17 cellular contexts compared by ENCODE assay signal in genomic region chr10:17237163-17237562, GRCh38. TPM values are rescaled to one million over a fixed set of nuclear protein-coding genes. Genes with fewer than 3 reads are reported as not detected.
DNase-seq lines count a peak whose midpoint lies in the region; ATAC-seq, FAIRE-seq and TF ChIP-seq lines count a peak whose summit lies in the region.
"Had no signal": no experiment of that assay in that cellular context is flagged by ENCODE, and none has a peak within 500 bp of the region (broad histone marks: within the 10 kb centered on the region; RNA-seq: fewer than 3 reads in every experiment).

No MANE protein-coding gene starts in this region.

- H3K18ac ChIP-seq in H1 (ENCODE audit: extremely low read depth, low read length): no peak overlapping the region

- no peak for FAIRE-seq in H1 (lab: Jason Lieb, UNC)
- FAIRE-seq: A549 had no signal

- H2BK120ac ChIP-seq in H1 (replicated peaks; ENCODE audit: low read depth, low read length): no peak overlapping the region

- H3K79me2 ChIP-seq in H1 (ENCODE audit: control insufficient read depth in 1 of 2, insufficient read depth in 2 of 2, low read length in 2 of 2) (no peaks in the 10 kb centered on the region), osteoblast (ENCODE audit: insufficient read depth, low read length) (peaks cover 27% of the 10 kb centered on the region)

- H3K56ac ChIP-seq in H1 (replicated peaks; ENCODE audit: insufficient read length, low read depth, low read length): no peak overlapping the region

- H3K23me2 ChIP-seq in H1 (ENCODE audit: low read depth, low read length): no peaks in the 10 kb centered on the region

- H3K9ac ChIP-seq in H1 (replicated peaks in 1 of 4; ENCODE audit: extremely low read depth in 1 of 4, low read depth in 3 of 4, low read length in 3 of 4): no peak overlapping the region

- H3K4me3 Mint-ChIP-seq in CD4-positive, alpha-beta T cell: no peak overlapping the region
- H3K4me3 Mint-ChIP-seq in T-helper 17 cell: no peak overlapping the region
- H3K4me3 Mint-ChIP-seq: CD14-positive monocyte had no signal

- WGBS in H1 (ENCODE audit: extremely low coverage in 1 of 2, insufficient coverage in 1 of 2, insufficient read length in 1 of 2, insufficient replicate concordance in 2 of 2, low coverage in 1 of 2, low lambda C conversion rate in 2 of 2, missing lambda C conversion rate in 1 of 2), 2 experiments: 96% methylated on average over 4 of the region's 4 CpGs; no CpG with 5 or more reads in 1 of the 2 experiments
- WGBS in right lobe of liver (ENCODE audit: insufficient coverage, low coverage, low lambda C conversion rate, missing lambda C conversion rate): 64% methylated on average over 4 of the region's 4 CpGs

- peak overlapping the region; percentile 84 for H3K27ac Mint-ChIP-seq in CD4-positive, alpha-beta T cell
- peak overlapping the region; percentile 96 for H3K27ac Mint-ChIP-seq in T-helper 17 cell

- intact Hi-C loops in CD4-positive, alpha-beta T cell (cut with DNase I, micrococcal nuclease): no loop called here
- intact Hi-C loops in right lobe of liver (cut with DNase I): no loop called here

- ATAC-seq in CD4-positive, alpha-beta T cell (ENCODE audit: poor library complexity): no peak
- ATAC-seq in T-helper 17 cell (no peak), right lobe of liver (no peak)

- no peak overlapping the region for H2AFZ ChIP-seq in H1 (ENCODE audit: low read length)
- H2AFZ ChIP-seq in osteoblast (ENCODE audit: low read length): no peak overlapping the region

- peaks cover 68% of the 10 kb centered on the region for H3K36me3 Mint-ChIP-seq in CD4-positive, alpha-beta T cell (ENCODE audit: low read depth)
- H3K36me3 Mint-ChIP-seq in T-helper 17 cell (ENCODE audit: low read depth): peaks cover 10% of the 10 kb centered on the region

- TF ChIP-seq RAD21 in H1 (IDR thresholded peaks at IDR 0.05 in 1 of 2, conservative IDR thresholded peaks at IDR 0.05 in 1 of 2; ENCODE audit: low read depth in 2 of 2, low read length in 2 of 2): no peak

- H2BK15ac ChIP-seq in H1 (ENCODE audit: low read length): no peak overlapping the region

- no peaks in the 10 kb centered on the region for H3K9me3 Mint-ChIP-seq in CD4-positive, alpha-beta T cell
- H3K9me3 Mint-ChIP-seq: CD14-positive monocyte had no signal

- H2BK20ac ChIP-seq in H1 (ENCODE audit: low read length): no peak overlapping the region

- H3K4me2 ChIP-seq in H1 (ENCODE audit: insufficient read depth in 1 of 2, low read depth in 2 of 2, low read length in 2 of 2) (no peak overlapping the region), osteoblast (ENCODE audit: insufficient read depth, low read length) (no peak overlapping the region)
- H3K4me2 ChIP-seq: A549 had no signal

- POLR2A ChIA-PET in CD4-positive, alpha-beta T cell (lab: Charles Lee): interaction anchor here (2.1 to 13.0 kb wide), 2 partner anchors 7 to 34 kb away, joined by 8 to 375 read pairs; partner anchors contain the start of gene TRDMT1
- POLR2A ChIA-PET in H1 (lab: Charles Lee; ENCODE audit: partially characterized antibody): interaction anchor here (0.7 to 1.9 kb wide), 3 partner anchors 9 to 215 kb away, joined by 4 to 6 read pairs (median 4); partner anchors contain the start of gene VIM

- H3K9me3 ChIP-seq in CD4-positive, alpha-beta T cell (ENCODE audit: control insufficient read depth, low read length): no peaks in the 10 kb centered on the region
- H3K9me3 ChIP-seq in T-helper 17 cell (ENCODE audit: control insufficient read depth, low read length, poor library complexity, severe bottlenecking) (no peaks in the 10 kb centered on the region), H1 (ENCODE audit: insufficient read depth in 2 of 2, low read depth in 1 of 2, low read length in 1 of 2) (no peaks in the 10 kb centered on the region), osteoblast (ENCODE audit: low read depth, low read length) (no peaks in the 10 kb centered on the region), right lobe of liver (no peaks in the 10 kb centered on the region)
- H3K9me3 ChIP-seq: A549, HAP-1 had no signal

- H2BK12ac ChIP-seq in H1 (ENCODE audit: low read depth, low read length): no peak overlapping the region

- H3K23ac ChIP-seq in H1 (ENCODE audit: insufficient read length): no peak overlapping the region

- CTCF ChIA-PET in CD4-positive, alpha-beta T cell (lab: Charles Lee): interaction anchor here (0.6 to 1.8 kb wide), 3 partner anchors 10 to 36 kb away, joined by 3 to 6 read pairs (median 3); partner anchors contain the start of gene TRDMT1
- CTCF ChIA-PET in H1 (lab: Charles Lee; ENCODE audit: partially characterized antibody): interaction anchor here (0.6 kb wide), 1 partner anchor 100 kb away, joined by 3 read pairs; no protein-coding TSS in a partner anchor

- H3K14ac ChIP-seq in H1 (ENCODE audit: insufficient read length): no peak overlapping the region

- no peak overlapping the region for H4K91ac ChIP-seq in H1 (replicated peaks; ENCODE audit: insufficient read length, low read length)

- H4K20me1 ChIP-seq in H1 (replicated peaks in 1 of 2; ENCODE audit: control insufficient read depth in 1 of 2, insufficient read depth in 2 of 2, low read length in 2 of 2) (no peaks in the 10 kb centered on the region), osteoblast (ENCODE audit: insufficient read depth, low read length) (peaks cover 52% of the 10 kb centered on the region)

- H4K5ac ChIP-seq in H1 (ENCODE audit: insufficient read length, low read depth, low read length): no peak overlapping the region

- peaks cover 65% of the 10 kb centered on the region for H3K4me1 Mint-ChIP-seq in CD4-positive, alpha-beta T cell (ENCODE audit: low read depth)
- H3K4me1 Mint-ChIP-seq in T-helper 17 cell: peaks cover 32% of the 10 kb centered on the region

- H2BK5ac ChIP-seq in H1 (ENCODE audit: low read depth, low read length): no peak overlapping the region

- H4K8ac ChIP-seq in H1 (ENCODE audit: extremely low read depth, insufficient read depth, low read length): no peak overlapping the region

- TF ChIP-seq EP300 in H1 (IDR thresholded peaks at IDR 0.05; ENCODE audit: borderline replicate concordance in 1 of 2, low read depth in 2 of 2, low read length in 2 of 2): no peak

- H3K27ac ChIP-seq in CD4-positive, alpha-beta T cell (ENCODE audit: low read depth, low read length): no peak overlapping the region
- H3K27ac ChIP-seq in H1 (ENCODE audit: low read depth, low read length) (no peak overlapping the region), osteoblast (ENCODE audit: low read depth, low read length) (peak overlapping the region; percentile 76), right lobe of liver (no peak overlapping the region)
- H3K27ac ChIP-seq: A549 had no signal

- TF ChIP-seq POLR2A in H1 (IDR thresholded peaks at IDR 0.05; ENCODE audit: control extremely low read depth in 1 of 2, low read depth in 2 of 2, low read length in 2 of 2) (no peak), right lobe of liver (IDR thresholded peaks at IDR 0.05) (no peak)

- no peak for TF ChIP-seq CTCF in CD4-positive, alpha-beta T cell (IDR thresholded peaks at IDR 0.05)
- no peak for TF ChIP-seq CTCF in H1 (IDR thresholded peaks at IDR 0.05; ENCODE audit: control extremely low read depth in 1 of 3, insufficient read depth in 1 of 3, low read depth in 1 of 3, low read length in 3 of 3)
- no peak for TF ChIP-seq CTCF in osteoblast (IDR thresholded peaks at IDR 0.05; ENCODE audit: extremely low read depth, low read depth, low read length)
- no peak for TF ChIP-seq CTCF in right lobe of liver (IDR thresholded peaks at IDR 0.05)

- no peak overlapping the region for H2AK5ac ChIP-seq in H1 (ENCODE audit: low read depth, low read length)

- DNase-seq in CD4-positive, alpha-beta T cell: no peak
- no peak for DNase-seq in T-helper 17 cell
- DNase-seq in H1 (ENCODE audit: low read depth in 1 of 2, low spot score in 2 of 2): no peak
- no peak for DNase-seq in osteoblast (ENCODE audit: insufficient read length, low spot score, missing footprints)
- no peak for DNase-seq in NCI-H2081 treated with DMSO at 0.1 percent for 48 hours (lab: John Stamatoyannopoulos, UW)
- no peak for DNase-seq in right lobe of liver
- DNase-seq in D341Med (ENCODE audit: low spot score): no peak
- no peak for DNase-seq in DMS 273 (lab: John Stamatoyannopoulos, UW; ENCODE audit: unreplicated experiment)
- DNase-seq: MV-4-11, NCI-H1417 treated with DMSO at 0.1 percent for 48 hours, NCI-H1930, NCI-H2171 treated with DMSO at 0.1 percent for 48 hours, NCI-H510A, NCI-H774 had no signal

- H3K79me1 ChIP-seq in H1 (ENCODE audit: low read depth, low read length): no peaks in the 10 kb centered on the region

- H3K4me3 ChIP-seq in H1 (ENCODE audit: extremely low read depth in 1 of 4, insufficient read depth in 2 of 4, low read depth in 3 of 4, low read length in 4 of 4): no peak overlapping the region
- H3K4me3 ChIP-seq in osteoblast (ENCODE audit: insufficient read depth, low read length): no peak overlapping the region
- no peak overlapping the region for H3K4me3 ChIP-seq in right lobe of liver
- H3K4me3 ChIP-seq: A549, HAP-1 had no signal

- H3K27me3 Mint-ChIP-seq in CD4-positive, alpha-beta T cell: no peaks in the 10 kb centered on the region
- no peaks in the 10 kb centered on the region for H3K27me3 Mint-ChIP-seq in T-helper 17 cell

- H3K4me1 ChIP-seq in H1 (replicated peaks in 1 of 4; ENCODE audit: control insufficient read depth in 3 of 4, insufficient read depth in 4 of 4, low read length in 3 of 4) (no peaks in the 10 kb centered on the region), osteoblast (ENCODE audit: insufficient read depth, low read length) (peaks cover 51% of the 10 kb centered on the region), right lobe of liver (no peaks in the 10 kb centered on the region)

- no peaks in the 10 kb centered on the region for H3K27me3 ChIP-seq in CD4-positive, alpha-beta T cell (ENCODE audit: control insufficient read depth, insufficient read depth, low read length)
- H3K27me3 ChIP-seq in H1 (replicated peaks in 1 of 4; ENCODE audit: control insufficient read depth in 3 of 4, extremely low read depth in 1 of 4, insufficient read depth in 3 of 4, low read length in 3 of 4) (no peaks in the 10 kb centered on the region), osteoblast (ENCODE audit: insufficient read depth, low read length) (no peaks in the 10 kb centered on the region), right lobe of liver (no peaks in the 10 kb centered on the region)

- no peak overlapping the region for H3K4ac ChIP-seq in H1 (replicated peaks; ENCODE audit: insufficient read length, low read depth, low read length)

- peaks cover 6 to 56% (median 43%) of the 10 kb centered on the region in 4 experiments for H3K36me3 ChIP-seq in H1 (ENCODE audit: control insufficient read depth in 2 of 4, insufficient read depth in 4 of 4, low read length in 3 of 4)
- H3K36me3 ChIP-seq in osteoblast (ENCODE audit: insufficient read depth, low read length): peaks cover 53% of the 10 kb centered on the region
- H3K36me3 ChIP-seq in right lobe of liver: peaks cover 0 to 35% (median 0%) of the 10 kb centered on the region in 4 donors

RNA-seq across cellular contexts. Expression of gene VIM, which starts 9.1 kb away (rescaled TPM):
- total RNA-seq in CD4-positive, alpha-beta T cell: 1,000 to 10,000 TPM; 1,576 to 1,603 TPM
- total RNA-seq in T-helper 17 cell (1,000 to 10,000 TPM; 1,558 to 2,042 TPM), osteoblast (10,072 and 10,643 TPM in 2 replicates), right lobe of liver (100 to 1,000 TPM in 3 of 6 experiments, 10 to 100 TPM in 3; 39.3 to 160 (median 97.4) TPM)
- 372 and 377 TPM in 2 replicates for total RNA-seq in H1 (2021; fragmentation: NEBNext Ultra II Directional; extraction: Animal tissue kit (Norgen Biotek cat#: 25700))
- 347 and 482 TPM in 2 replicates for polyA plus RNA-seq in H1 (2011; rRNA removed)
- 194 TPM for polyA plus RNA-seq in H1 (2011; cell fraction: cytosol; rRNA removed)
- polyA plus RNA-seq in H1 (2011; cell fraction: nucleus; rRNA removed): 278 TPM
- 338 to 470 TPM (median 346 TPM) in 4 replicates for polyA plus RNA-seq in H1 (2012, experiment 1 of 2)
- polyA plus RNA-seq in H1 (2012, experiment 2 of 2): 463 TPM
- 166 TPM for polyA plus RNA-seq in H1 (2013, experiment 1 of 2)
- 164 TPM for polyA plus RNA-seq in H1 (2013, experiment 2 of 2)
- 278 and 312 TPM in 2 replicates for polyA minus RNA-seq in H1 (2011; rRNA and poly(A)+ RNA removed)
- polyA minus RNA-seq in H1 (2011; cell fraction: cytosol; rRNA and poly(A)+ RNA removed): 216 TPM
- polyA minus RNA-seq in H1 (2011; cell fraction: nucleus; rRNA and poly(A)+ RNA removed): 153 TPM

RNA-seq across cellular contexts. Expression of gene TRDMT1, which starts 35.7 kb away (rescaled TPM):
- 10 to 100 TPM; 20.3 to 21.3 TPM for total RNA-seq in CD4-positive, alpha-beta T cell
- 10 to 100 TPM; 10.6 to 15.6 TPM for total RNA-seq in T-helper 17 cell
- 20.2 and 21.4 TPM in 2 replicates for total RNA-seq in H1 (2021; fragmentation: NEBNext Ultra II Directional; extraction: Animal tissue kit (Norgen Biotek cat#: 25700))
- polyA plus RNA-seq in H1 (2011; rRNA removed): 6.3 and 7.4 TPM in 2 replicates
- 10.0 TPM for polyA plus RNA-seq in H1 (2011; cell fraction: cytosol; rRNA removed)
- 9.9 TPM for polyA plus RNA-seq in H1 (2011; cell fraction: nucleus; rRNA removed)
- polyA plus RNA-seq in H1 (2012, experiment 1 of 2): 8.6 to 12.7 TPM (median 9.8 TPM) in 4 replicates
- 0.88 TPM for polyA plus RNA-seq in H1 (2012, experiment 2 of 2)
- 9.0 TPM for polyA plus RNA-seq in H1 (2013, experiment 1 of 2)
- 10.2 TPM for polyA plus RNA-seq in H1 (2013, experiment 2 of 2)
- 22.7 and 27.0 TPM in 2 replicates for polyA minus RNA-seq in H1 (2011; rRNA and poly(A)+ RNA removed)
- polyA minus RNA-seq in H1 (2011; cell fraction: cytosol; rRNA and poly(A)+ RNA removed): 16.4 TPM
- 57.7 TPM for polyA minus RNA-seq in H1 (2011; cell fraction: nucleus; rRNA and poly(A)+ RNA removed)
- 7.1 and 7.6 TPM in 2 replicates for total RNA-seq in osteoblast
- 1 to 10 TPM in 5 of 6 experiments, under 1 TPM in 1; 0.79 to 2.9 (median 1.6) TPM for total RNA-seq in right lobe of liver
